In the genomic region with DNA sequence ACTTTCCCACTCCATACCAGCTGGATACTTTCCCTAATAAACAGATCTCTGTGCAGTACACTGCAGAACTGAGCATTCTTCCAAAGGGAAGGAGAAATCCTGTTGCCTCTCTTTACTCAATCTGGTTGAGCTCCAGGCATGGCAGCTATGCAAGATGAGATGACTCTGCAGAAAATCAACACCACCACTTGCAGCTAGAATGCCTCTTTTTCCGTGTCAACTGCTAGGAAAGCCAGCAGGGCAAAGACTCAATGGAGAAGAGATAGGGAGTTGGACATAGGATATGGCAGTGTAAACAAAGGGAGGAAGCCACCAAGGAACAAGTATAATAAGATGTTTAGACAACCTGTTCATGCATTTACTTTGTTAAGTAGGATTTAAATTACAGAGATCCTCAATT, we compare ENCODE assay signal across 12 cellular contexts. TPM values are rescaled to one million over a fixed set of nuclear protein-coding genes. Genes with fewer than 3 reads are reported as not detected.
DNase-seq lines count a peak whose midpoint lies in the region; ATAC-seq and TF ChIP-seq lines count a peak whose summit lies in the region.
"Had no signal": no experiment of that assay in that cellular context is flagged by ENCODE, and none has a peak within 500 bp of the region (broad histone marks: within the 10 kb centered on the region; RNA-seq: fewer than 3 reads in every experiment).

No MANE protein-coding gene starts in this region.

- H3K9me3 ChIP-seq in left ventricle myocardium inferior (replicated peaks) = no peaks in the 10 kb centered on the region

- H3K4me1 ChIP-seq in left ventricle myocardium inferior = peaks cover 59% of the 10 kb centered on the region

- H3K4me3 ChIP-seq in left ventricle myocardium inferior = no peak overlapping the region

- no peak for TF ChIP-seq CTCF in left ventricle myocardium inferior (IDR thresholded peaks at IDR 0.05; ENCODE audit: borderline replicate concordance)

- DNase-seq in NCI-H1092 treated with DMSO at 0.1 percent for 48 hours (lab: John Stamatoyannopoulos, UW) (peak; percentile 6), NCI-H1092 (lab: John Stamatoyannopoulos, UW) (no peak), NCI-H510A treated with DMSO at 0.1 percent for 48 hours (lab: John Stamatoyannopoulos, UW) (peak; percentile 84), left ventricle myocardium inferior (no peak), sciatic nerve (ENCODE audit: low spot score) (no peak), foreskin melanocyte (no peak), DMS114 treated with DMSO at 0.1 percent for 48 hours (lab: John Stamatoyannopoulos, UW; ENCODE audit: unreplicated experiment) (no peak)
- DNase-seq in activated naive CD4-positive, alpha-beta T cell treated with anti-CD3 and anti-CD28 coated beads, Interleukin-2, amount 50 U/mL, for 16 hours = no peak
- DNase-seq: 8988T; activated B cell treated with CpG ODN at 0.5 μM for 24 hours; stimulated activated CD4-positive, alpha-beta T cell treated with anti-CD3 and anti-CD28 coated beads, Interleukin-4, amount 100 ng/mL, for 1 hour had no signal

- H3K27me3 ChIP-seq in left ventricle myocardium inferior (ENCODE audit: low read depth) = no peaks in the 10 kb centered on the region

- H3K36me3 ChIP-seq in left ventricle myocardium inferior = peaks cover 70% of the 10 kb centered on the region

- H3K27ac ChIP-seq in left ventricle myocardium inferior (replicated peaks) = peak overlapping the region; percentile 61

- ATAC-seq in sciatic nerve = peak; percentile 30
- ATAC-seq: natural killer cell treated with Interleukin-12 subunit alpha and Interleukin-12 subunit beta and Interleukin-15 and Interleukin-18, amount 100 ng/mL, for 72 hours had no signal

- intact Hi-C loops in left ventricle myocardium inferior (cut with micrococcal nuclease) = no loop called here
- intact Hi-C loops in sciatic nerve (cut with DNase I) = no loop called here

RNA-seq across cellular contexts. Expression of a gene that starts 40.4 kb away (rescaled TPM):
- total RNA-seq in left ventricle myocardium inferior (101 TPM), sciatic nerve (21.5 TPM)

Comparison
In these comparisons a context has a peak if more than half of its experiments do, and no peak if none do; other contexts are left out.
1. DNase-seq: peak in NCI-H1092 treated with DMSO at 0.1 percent for 48 hours (single experiment) and NCI-H510A treated with DMSO at 0.1 percent for 48 hours (single experiment); none in NCI-H1092 (single experiment), left ventricle myocardium inferior (single experiment), sciatic nerve (single experiment), foreskin melanocyte (single experiment), activated naive CD4-positive, alpha-beta T cell treated with anti-CD3 and anti-CD28 coated beads, Interleukin-2, amount 50 U/mL, for 16 hours (single experiment) and DMS114 treated with DMSO at 0.1 percent for 48 hours (single experiment).